Comparison of ENCODE assay signal across 18 cellular contexts in genomic region chr1:109116286-109116685, GRCh38. TPM values are rescaled to one million over a fixed set of nuclear protein-coding genes. Genes with fewer than 3 reads are reported as not detected.
DNase-seq lines count a peak whose midpoint lies in the region; ATAC-seq and TF ChIP-seq lines count a peak whose summit lies in the region.
"Had no signal": no experiment of that assay in that cellular context is flagged by ENCODE, and none has a peak within 500 bp of the region (broad histone marks: within the 10 kb centered on the region; RNA-seq: fewer than 3 reads in every experiment).

No MANE protein-coding gene starts in this region.

- peak overlapping the region; percentile 23 for H3K27ac ChIP-seq in C4-2B
- H3K27ac ChIP-seq in body of pancreas = peak overlapping the region; percentile 52 to 86 (median 62)
- H3K27ac ChIP-seq: lower lobe of right lung had no signal

- H3K9me3 ChIP-seq in body of pancreas = no peaks in the 10 kb centered on the region
- H3K9me3 ChIP-seq: BE2C, lower lobe of right lung had no signal

- peak; percentile 41 for ATAC-seq in body of pancreas
- ATAC-seq in GM19455 (IDR thresholded peaks at IDR 0.05; ENCODE audit: unreplicated experiment) = no peak
- ATAC-seq: lower lobe of right lung; naive thymus-derived CD8-positive, alpha-beta T cell; Right ventricle myocardium inferior; WTC11 had no signal

- H3K4me3 ChIP-seq in body of pancreas = no peak overlapping the region
- H3K4me3 ChIP-seq: lower lobe of right lung had no signal

- no peak for TF ChIP-seq CTCF in C4-2B (conservative IDR thresholded peaks at IDR 0.05)
- TF ChIP-seq CTCF in body of pancreas (IDR thresholded peaks at IDR 0.05) = no peak

- CTCF ChIA-PET in HEK293T (lab: Yijun Ruan, JAX) = interaction anchor here (0.9 kb wide), 1 partner anchor 16 kb away, joined by 3 read pairs; no protein-coding TSS in a partner anchor

- DNase-seq in DMS53 treated with DMSO at 0.1 percent for 48 hours (lab: John Stamatoyannopoulos, UW; ENCODE audit: unreplicated experiment) = peak; percentile 38
- peak; percentile 63 to 68 for DNase-seq in NCI-H446 (lab: John Stamatoyannopoulos, UW)
- peak in 3 of 4 donors; percentile 47 to 69 (median 52) for DNase-seq in body of pancreas
- no peak for DNase-seq in GDM1 (lab: John Stamatoyannopoulos, UW)
- DNase-seq in activated effector memory CD4-positive, alpha-beta T cell treated with anti-CD3 and anti-CD28 coated beads, Interleukin-2, amount 50 U/mL, for 16 hours = no peak
- no peak for DNase-seq in HEK293T (ENCODE audit: extremely low spot score)
- DNase-seq: BE2C; foreskin melanocyte; KBM-7; lower lobe of right lung; naive thymus-derived CD8-positive, alpha-beta T cell; NCI-H1436 treated with DMSO at 0.1 percent for 48 hours; substantia nigra; T-helper 1 cell had no signal

- no peaks in the 10 kb centered on the region for H3K36me3 ChIP-seq in body of pancreas (replicated peaks in 1 of 2; ENCODE audit: insufficient read depth in 1 of 2, low read depth in 2 of 2)
- H3K36me3 ChIP-seq: BE2C, lower lobe of right lung had no signal

- intact Hi-C loops in body of pancreas (cut with DNase I) = no loop called here

- 0 to 18% methylated on average over 1 of the region's 1 CpG for whole genome bisulfite sequencing in body of pancreas, 2 donors

- TF ChIP-seq POLR2A in body of pancreas (IDR thresholded peaks at IDR 0.05) = peak in 1 of 3 donors; percentile 5

- H3K4me1 ChIP-seq in body of pancreas = peaks cover 53% of the 10 kb centered on the region

- POLR2A ChIA-PET in HEK293T (lab: Yijun Ruan, JAX) = interaction anchor here (3.6 kb wide), 1 partner anchor 16 kb away, joined by 14 read pairs; no protein-coding TSS in a partner anchor

- no peaks in the 10 kb centered on the region for H3K27me3 ChIP-seq in body of pancreas

TF ChIP-seq in HEK293T, 16 proteins besides CTCF, POLR2A, EP300 and RAD21:
- TF ChIP-seq BHLHE40 (IDR thresholded peaks at IDR 0.05; ENCODE audit: borderline replicate concordance) (no peak), SP1 (IDR thresholded peaks at IDR 0.05) (no peak)

RNA-seq across cellular contexts. Expression of gene ELAPOR1, which starts 2.4 kb away (rescaled TPM):
- total RNA-seq in body of pancreas = 100 to 1,000 TPM in 1 of 2 donors, 10 to 100 TPM in 1; 84.7 to 135 TPM

RNA-seq across cellular contexts. Expression of gene TMEM167B, which starts 25.7 kb away (rescaled TPM):
- total RNA-seq in body of pancreas = 10 to 100 TPM in 1 of 2 donors, 1 to 10 TPM in 1; 5.3 to 12.7 TPM

RNA-seq across cellular contexts. Expression of gene TAF13, which starts 40.5 kb away (rescaled TPM):
- 10 to 100 TPM in 1 of 2 donors, 1 to 10 TPM in 1; 5.9 to 18.4 TPM for total RNA-seq in body of pancreas

Comparison
In these comparisons a context has a peak if more than half of its experiments do, and no peak if none do; other contexts are left out.
1. DNase-seq: peak in DMS53 treated with DMSO at 0.1 percent for 48 hours (single experiment), NCI-H446 (2 of 2) and body of pancreas (3 of 4); none in GDM1 (single experiment), activated effector memory CD4-positive, alpha-beta T cell treated with anti-CD3 and anti-CD28 coated beads, Interleukin-2, amount 50 U/mL, for 16 hours (single experiment) and HEK293T (single experiment).